1 cellular context compared by ENCODE assay signal in the genomic region with DNA sequence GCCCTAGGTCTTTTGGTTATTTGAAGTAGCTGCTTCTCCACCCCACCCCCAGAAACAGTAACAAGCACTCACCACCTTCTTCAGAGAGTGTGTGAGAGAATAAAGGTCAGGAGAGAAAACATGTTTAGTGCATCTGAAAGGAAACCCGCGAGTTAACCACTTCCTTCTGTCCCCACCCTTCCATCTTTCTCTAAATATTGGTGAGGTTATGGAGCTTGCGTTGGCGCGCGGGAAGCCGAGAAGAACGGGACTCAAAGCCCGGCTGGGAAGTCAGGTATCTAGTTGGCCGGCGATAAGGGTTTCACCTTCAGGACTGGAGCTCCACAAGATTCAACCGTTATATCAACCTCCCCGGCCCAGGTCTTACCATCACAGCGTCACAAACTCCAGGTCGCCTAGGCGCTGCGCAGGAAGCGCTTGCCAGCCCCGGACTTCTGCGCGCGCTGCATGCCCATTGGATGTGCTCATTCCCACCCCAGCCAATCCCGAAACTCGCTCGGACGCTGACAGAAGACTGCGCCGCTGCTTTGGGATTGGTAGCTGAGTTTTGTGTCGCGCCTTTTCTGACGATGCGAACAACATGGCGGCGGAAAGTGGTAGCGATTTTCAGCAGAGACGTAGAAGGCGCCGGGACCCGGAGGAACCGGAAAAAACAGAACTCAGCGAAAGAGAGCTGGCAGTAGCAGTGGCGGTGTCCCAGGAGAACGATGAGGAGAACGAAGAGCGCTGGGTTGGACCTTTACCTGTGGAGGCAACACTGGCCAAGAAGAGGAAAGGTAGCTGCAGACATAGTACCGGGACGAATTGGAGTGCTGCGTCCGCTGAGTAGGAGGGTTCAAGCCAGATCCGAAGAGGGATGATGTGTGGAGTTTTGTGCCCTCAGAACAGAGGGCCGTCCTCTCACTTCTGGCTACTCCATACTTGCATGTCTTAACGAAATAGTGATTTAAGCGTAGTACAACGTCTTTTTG.
TF ChIP-seq lines count a peak whose summit lies in the region.

A gene with protein sequence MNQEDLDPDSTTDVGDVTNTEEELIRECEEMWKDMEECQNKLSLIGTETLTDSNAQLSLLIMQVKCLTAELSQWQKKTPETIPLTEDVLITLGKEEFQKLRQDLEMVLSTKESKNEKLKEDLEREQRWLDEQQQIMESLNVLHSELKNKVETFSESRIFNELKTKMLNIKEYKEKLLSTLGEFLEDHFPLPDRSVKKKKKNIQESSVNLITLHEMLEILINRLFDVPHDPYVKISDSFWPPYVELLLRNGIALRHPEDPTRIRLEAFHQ (minus strand): TSS at position 438 of the 971 bp plus-strand sequence. CDS start 8,261 bp downstream, outside the sequence.
A gene (plus strand): TSS at position 566 of the 971 bp plus-strand sequence. CDS start 15 bp downstream, at position 581.

TF ChIP-seq in HepG2, 621 proteins besides CTCF, POLR2A, EP300 and RAD21 (continued from another document and continues in another):
- TF ChIP-seq, protein P1, sequence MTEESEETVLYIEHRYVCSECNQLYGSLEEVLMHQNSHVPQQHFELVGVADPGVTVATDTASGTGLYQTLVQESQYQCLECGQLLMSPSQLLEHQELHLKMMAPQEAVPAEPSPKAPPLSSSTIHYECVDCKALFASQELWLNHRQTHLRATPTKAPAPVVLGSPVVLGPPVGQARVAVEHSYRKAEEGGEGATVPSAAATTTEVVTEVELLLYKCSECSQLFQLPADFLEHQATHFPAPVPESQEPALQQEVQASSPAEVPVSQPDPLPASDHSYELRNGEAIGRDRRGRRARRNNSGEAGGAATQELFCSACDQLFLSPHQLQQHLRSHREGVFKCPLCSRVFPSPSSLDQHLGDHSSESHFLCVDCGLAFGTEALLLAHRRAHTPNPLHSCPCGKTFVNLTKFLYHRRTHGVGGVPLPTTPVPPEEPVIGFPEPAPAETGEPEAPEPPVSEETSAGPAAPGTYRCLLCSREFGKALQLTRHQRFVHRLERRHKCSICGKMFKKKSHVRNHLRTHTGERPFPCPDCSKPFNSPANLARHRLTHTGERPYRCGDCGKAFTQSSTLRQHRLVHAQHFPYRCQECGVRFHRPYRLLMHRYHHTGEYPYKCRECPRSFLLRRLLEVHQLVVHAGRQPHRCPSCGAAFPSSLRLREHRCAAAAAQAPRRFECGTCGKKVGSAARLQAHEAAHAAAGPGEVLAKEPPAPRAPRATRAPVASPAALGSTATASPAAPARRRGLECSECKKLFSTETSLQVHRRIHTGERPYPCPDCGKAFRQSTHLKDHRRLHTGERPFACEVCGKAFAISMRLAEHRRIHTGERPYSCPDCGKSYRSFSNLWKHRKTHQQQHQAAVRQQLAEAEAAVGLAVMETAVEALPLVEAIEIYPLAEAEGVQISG (CRISPR knock-in tag; IDR thresholded peaks at IDR 0.05), result peak; percentile 73
- peak; percentile 61; the same call in 1 of the 2 replicates for TF ChIP-seq PHF21A (CRISPR knock-in tag; IDR thresholded peaks at IDR 0.05)
- peak; percentile 39; the same call in 1 of the 2 replicates for TF ChIP-seq ZNF83 (CRISPR knock-in tag; IDR thresholded peaks at IDR 0.05; ENCODE audit: borderline replicate concordance)
- TF ChIP-seq RFX1 (IDR thresholded peaks at IDR 0.05), result no peak
- TF ChIP-seq, protein P2, sequence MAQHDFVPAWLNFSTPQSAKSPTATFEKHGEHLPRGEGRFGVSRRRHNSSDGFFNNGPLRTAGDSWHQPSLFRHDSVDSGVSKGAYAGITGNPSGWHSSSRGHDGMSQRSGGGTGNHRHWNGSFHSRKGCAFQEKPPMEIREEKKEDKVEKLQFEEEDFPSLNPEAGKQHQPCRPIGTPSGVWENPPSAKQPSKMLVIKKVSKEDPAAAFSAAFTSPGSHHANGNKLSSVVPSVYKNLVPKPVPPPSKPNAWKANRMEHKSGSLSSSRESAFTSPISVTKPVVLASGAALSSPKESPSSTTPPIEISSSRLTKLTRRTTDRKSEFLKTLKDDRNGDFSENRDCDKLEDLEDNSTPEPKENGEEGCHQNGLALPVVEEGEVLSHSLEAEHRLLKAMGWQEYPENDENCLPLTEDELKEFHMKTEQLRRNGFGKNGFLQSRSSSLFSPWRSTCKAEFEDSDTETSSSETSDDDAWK (CRISPR knock-in tag; IDR thresholded peaks at IDR 0.05), result no peak
- TF ChIP-seq ZNF101 (CRISPR knock-in tag; IDR thresholded peaks at IDR 0.05; ENCODE audit: borderline replicate concordance, low read depth), result no peak
- TF ChIP-seq KDM5A (IDR thresholded peaks at IDR 0.05; ENCODE audit: borderline replicate concordance, low read length), result peak; percentile 99
- no peak for TF ChIP-seq CEBPG (CRISPR knock-in tag; IDR thresholded peaks at IDR 0.05)
- TF ChIP-seq, protein P3, sequence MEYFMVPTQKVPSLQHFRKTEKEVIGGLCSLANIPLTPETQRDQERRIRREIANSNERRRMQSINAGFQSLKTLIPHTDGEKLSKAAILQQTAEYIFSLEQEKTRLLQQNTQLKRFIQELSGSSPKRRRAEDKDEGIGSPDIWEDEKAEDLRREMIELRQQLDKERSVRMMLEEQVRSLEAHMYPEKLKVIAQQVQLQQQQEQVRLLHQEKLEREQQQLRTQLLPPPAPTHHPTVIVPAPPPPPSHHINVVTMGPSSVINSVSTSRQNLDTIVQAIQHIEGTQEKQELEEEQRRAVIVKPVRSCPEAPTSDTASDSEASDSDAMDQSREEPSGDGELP (IDR thresholded peaks at IDR 0.05; ENCODE audit: borderline replicate concordance, low read depth), result no peak
- TF ChIP-seq POLR2AphosphoS2 (IDR thresholded peaks at IDR 0.05; ENCODE audit: low read depth, low read length), result no peak
- TF ChIP-seq ZKSCAN8 (CRISPR knock-in tag; IDR thresholded peaks at IDR 0.05; ENCODE audit: borderline replicate concordance), result no peak
- TF ChIP-seq MYNN (CRISPR knock-in tag; IDR thresholded peaks at IDR 0.05; ENCODE audit: low read depth), result 0 out of 2 replicates have a peak, but pooled peaks have one; percentile 32
- TF ChIP-seq HNRNPH1 (optimal IDR thresholded peaks at IDR 0.05; ENCODE audit: low read depth, low read length), result no peak
- peak; percentile 100 for TF ChIP-seq GATAD1 (CRISPR knock-in tag; IDR thresholded peaks at IDR 0.05)
- TF ChIP-seq, protein P4, sequence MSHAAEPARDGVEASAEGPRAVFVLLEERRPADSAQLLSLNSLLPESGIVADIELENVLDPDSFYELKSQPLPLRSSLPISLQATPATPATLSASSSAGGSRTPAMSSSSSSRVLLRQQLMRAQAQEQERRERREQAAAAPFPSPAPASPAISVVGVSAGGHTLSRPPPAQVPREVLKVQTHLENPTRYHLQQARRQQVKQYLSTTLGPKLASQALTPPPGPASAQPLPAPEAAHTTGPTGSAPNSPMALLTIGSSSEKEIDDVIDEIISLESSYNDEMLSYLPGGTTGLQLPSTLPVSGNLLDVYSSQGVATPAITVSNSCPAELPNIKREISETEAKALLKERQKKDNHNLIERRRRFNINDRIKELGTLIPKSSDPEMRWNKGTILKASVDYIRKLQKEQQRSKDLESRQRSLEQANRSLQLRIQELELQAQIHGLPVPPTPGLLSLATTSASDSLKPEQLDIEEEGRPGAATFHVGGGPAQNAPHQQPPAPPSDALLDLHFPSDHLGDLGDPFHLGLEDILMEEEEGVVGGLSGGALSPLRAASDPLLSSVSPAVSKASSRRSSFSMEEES (CRISPR knock-in tag; IDR thresholded peaks at IDR 0.05), result no peak
- TF ChIP-seq ZNF274 (CRISPR knock-in tag; IDR thresholded peaks at IDR 0.05), result no peak
- TF ChIP-seq, protein P5, sequence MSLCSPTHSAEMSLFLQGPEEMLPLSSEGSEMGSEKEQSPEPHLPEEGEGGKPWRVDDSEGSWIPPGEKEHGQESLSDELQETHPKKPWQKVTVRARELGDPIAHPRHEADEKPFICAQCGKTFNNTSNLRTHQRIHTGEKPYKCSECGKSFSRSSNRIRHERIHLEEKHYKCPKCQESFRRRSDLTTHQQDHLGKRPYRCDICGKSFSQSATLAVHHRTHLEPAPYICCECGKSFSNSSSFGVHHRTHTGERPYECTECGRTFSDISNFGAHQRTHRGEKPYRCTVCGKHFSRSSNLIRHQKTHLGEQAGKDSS (CRISPR knock-in tag; IDR thresholded peaks at IDR 0.05; ENCODE audit: borderline replicate concordance, low read depth), result no peak
- no peak for TF ChIP-seq NBN (conservative IDR thresholded peaks at IDR 0.05)
- no peak; the same call in 1 of the 2 replicates for TF ChIP-seq GFI1 (CRISPR knock-in tag; IDR thresholded peaks at IDR 0.05; ENCODE audit: borderline replicate concordance)
- peak; percentile 99 for TF ChIP-seq CREM (IDR thresholded peaks at IDR 0.05)
- TF ChIP-seq CREM (CRISPR knock-in tag; IDR thresholded peaks at IDR 0.05), result peak; percentile 87
- no peak for TF ChIP-seq ZNF431 (CRISPR knock-in tag; IDR thresholded peaks at IDR 0.05; ENCODE audit: borderline replicate concordance, low read depth)
- TF ChIP-seq ARNTL (CRISPR knock-in tag; IDR thresholded peaks at IDR 0.05), result no peak
- TF ChIP-seq PCBP1 (IDR thresholded peaks at IDR 0.05; ENCODE audit: borderline replicate concordance, low read depth, low read length), result no peak
- TF ChIP-seq, protein P6, sequence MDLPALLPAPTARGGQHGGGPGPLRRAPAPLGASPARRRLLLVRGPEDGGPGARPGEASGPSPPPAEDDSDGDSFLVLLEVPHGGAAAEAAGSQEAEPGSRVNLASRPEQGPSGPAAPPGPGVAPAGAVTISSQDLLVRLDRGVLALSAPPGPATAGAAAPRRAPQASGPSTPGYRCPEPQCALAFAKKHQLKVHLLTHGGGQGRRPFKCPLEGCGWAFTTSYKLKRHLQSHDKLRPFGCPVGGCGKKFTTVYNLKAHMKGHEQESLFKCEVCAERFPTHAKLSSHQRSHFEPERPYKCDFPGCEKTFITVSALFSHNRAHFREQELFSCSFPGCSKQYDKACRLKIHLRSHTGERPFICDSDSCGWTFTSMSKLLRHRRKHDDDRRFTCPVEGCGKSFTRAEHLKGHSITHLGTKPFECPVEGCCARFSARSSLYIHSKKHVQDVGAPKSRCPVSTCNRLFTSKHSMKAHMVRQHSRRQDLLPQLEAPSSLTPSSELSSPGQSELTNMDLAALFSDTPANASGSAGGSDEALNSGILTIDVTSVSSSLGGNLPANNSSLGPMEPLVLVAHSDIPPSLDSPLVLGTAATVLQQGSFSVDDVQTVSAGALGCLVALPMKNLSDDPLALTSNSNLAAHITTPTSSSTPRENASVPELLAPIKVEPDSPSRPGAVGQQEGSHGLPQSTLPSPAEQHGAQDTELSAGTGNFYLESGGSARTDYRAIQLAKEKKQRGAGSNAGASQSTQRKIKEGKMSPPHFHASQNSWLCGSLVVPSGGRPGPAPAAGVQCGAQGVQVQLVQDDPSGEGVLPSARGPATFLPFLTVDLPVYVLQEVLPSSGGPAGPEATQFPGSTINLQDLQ (CRISPR knock-in tag; IDR thresholded peaks at IDR 0.05), result no peak
- no peak for TF ChIP-seq GABPA (IDR thresholded peaks at IDR 0.05; ENCODE audit: low read depth, low read length)
- TF ChIP-seq GABPA (CRISPR knock-in tag; IDR thresholded peaks at IDR 0.05; ENCODE audit: low read depth), result peak; percentile 71
- peak; percentile 19; the same call in 1 of the 2 replicates for TF ChIP-seq CHCHD3 (CRISPR knock-in tag; IDR thresholded peaks at IDR 0.05)
- peak; percentile 69; the same call in 1 of the 2 replicates for TF ChIP-seq BRCA1 (CRISPR knock-in tag; IDR thresholded peaks at IDR 0.05)
- peak; percentile 62; the same call in 1 of the 2 replicates for TF ChIP-seq ZSCAN21 (CRISPR knock-in tag; IDR thresholded peaks at IDR 0.05; ENCODE audit: borderline replicate concordance)
- no peak; the same call in 1 of the 2 replicates for TF ChIP-seq ZNF253 (CRISPR knock-in tag; IDR thresholded peaks at IDR 0.05; ENCODE audit: borderline replicate concordance)
- TF ChIP-seq, protein P7, sequence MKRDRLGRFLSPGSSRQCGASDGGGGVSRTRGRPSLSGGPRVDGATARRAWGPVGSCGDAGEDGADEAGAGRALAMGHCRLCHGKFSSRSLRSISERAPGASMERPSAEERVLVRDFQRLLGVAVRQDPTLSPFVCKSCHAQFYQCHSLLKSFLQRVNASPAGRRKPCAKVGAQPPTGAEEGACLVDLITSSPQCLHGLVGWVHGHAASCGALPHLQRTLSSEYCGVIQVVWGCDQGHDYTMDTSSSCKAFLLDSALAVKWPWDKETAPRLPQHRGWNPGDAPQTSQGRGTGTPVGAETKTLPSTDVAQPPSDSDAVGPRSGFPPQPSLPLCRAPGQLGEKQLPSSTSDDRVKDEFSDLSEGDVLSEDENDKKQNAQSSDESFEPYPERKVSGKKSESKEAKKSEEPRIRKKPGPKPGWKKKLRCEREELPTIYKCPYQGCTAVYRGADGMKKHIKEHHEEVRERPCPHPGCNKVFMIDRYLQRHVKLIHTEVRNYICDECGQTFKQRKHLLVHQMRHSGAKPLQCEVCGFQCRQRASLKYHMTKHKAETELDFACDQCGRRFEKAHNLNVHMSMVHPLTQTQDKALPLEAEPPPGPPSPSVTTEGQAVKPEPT (CRISPR knock-in tag; IDR thresholded peaks at IDR 0.05; ENCODE audit: low read depth), result no peak
- no peak for TF ChIP-seq LCORL (IDR thresholded peaks at IDR 0.05)
- TF ChIP-seq LCORL (CRISPR knock-in tag; IDR thresholded peaks at IDR 0.05), result no peak
- no peak; the same call in none of the 2 replicates for TF ChIP-seq SMAD3 (CRISPR knock-in tag; IDR thresholded peaks at IDR 0.05)
- TF ChIP-seq DNMT1 (CRISPR knock-in tag; IDR thresholded peaks at IDR 0.05), result no peak
- TF ChIP-seq HMGA1 (CRISPR knock-in tag; conservative IDR thresholded peaks at IDR 0.05), result no peak
- TF ChIP-seq ZFP37 (CRISPR knock-in tag; IDR thresholded peaks at IDR 0.05; ENCODE audit: borderline replicate concordance), result no peak
- TF ChIP-seq TCF7L2 (IDR thresholded peaks at IDR 0.05; ENCODE audit: low read depth, low read length), result no peak
- peak; percentile 27; the same call in 1 of the 2 replicates for TF ChIP-seq ZNF614 (CRISPR knock-in tag; IDR thresholded peaks at IDR 0.05; ENCODE audit: borderline replicate concordance)
